In genomic region chr4:76813070-76813469, GRCh38 we compare ENCODE assay signal across 1 cellular context.
TF ChIP-seq lines count a peak whose summit lies in the region.

No MANE protein-coding gene starts in this region.

TF ChIP-seq in HepG2, 621 proteins besides CTCF, POLR2A, EP300 and RAD21:
- 0 out of 2 replicates have a peak, but pooled peaks have one; percentile 15 for TF ChIP-seq ZNF629 (CRISPR knock-in tag; conservative IDR thresholded peaks at IDR 0.05)
- TF ChIP-seq FOXA1 (IDR thresholded peaks at IDR 0.05), result no peak
- no peak for TF ChIP-seq FOXA1 (CRISPR knock-in tag; IDR thresholded peaks at IDR 0.05)
